ENCODE assay signal across 8 cellular contexts in the genomic region with DNA sequence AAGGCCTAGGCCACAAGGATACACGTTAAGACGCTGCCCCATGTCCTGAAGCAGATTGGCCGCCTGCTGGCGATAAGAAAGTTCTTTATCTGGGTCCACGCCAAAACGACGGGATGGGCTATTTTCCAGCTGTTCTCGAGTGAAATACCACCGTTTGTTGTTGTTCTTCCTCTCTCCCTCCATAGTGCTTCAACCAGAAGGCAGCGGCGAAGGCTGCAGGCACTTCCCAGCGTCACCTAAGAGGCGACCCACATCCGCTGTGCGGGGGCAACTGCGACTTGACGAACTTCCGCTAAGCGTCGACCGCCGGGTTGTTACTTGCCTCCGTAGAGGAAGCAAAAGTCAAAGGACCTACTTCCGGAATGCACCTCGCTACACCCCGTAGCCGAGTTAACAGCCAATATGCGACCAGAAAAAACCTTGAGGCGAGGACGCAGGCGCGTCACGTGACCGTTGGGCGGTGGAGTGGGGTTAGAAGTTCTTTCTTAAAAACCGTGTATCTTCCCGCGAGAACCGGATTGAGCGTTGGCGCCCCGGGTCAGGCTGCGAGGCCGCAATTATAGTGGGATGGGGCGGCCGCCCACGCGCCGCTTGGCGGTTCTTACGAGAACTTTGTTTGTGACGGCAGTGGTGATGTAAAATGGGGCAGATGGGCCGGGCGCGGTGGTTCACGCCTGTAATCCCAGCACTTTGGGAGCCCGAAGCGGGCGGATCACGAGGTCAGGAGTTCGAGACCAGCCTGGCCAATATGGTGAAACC. TPM values are rescaled to one million over a fixed set of nuclear protein-coding genes. Genes with fewer than 3 reads are reported as not detected.
DNase-seq lines count a peak whose midpoint lies in the region; ATAC-seq and TF ChIP-seq lines count a peak whose summit lies in the region.

Gene CCNT1 (minus strand): TSS at position 215 of the 759 bp plus-strand sequence. CDS start 32 bp downstream, at position 183.

- H3K4me1 ChIP-seq in OCI-LY1 (ENCODE audit: insufficient read depth, low read length, severe bottlenecking), result peaks cover 26% of the 10 kb centered on the region
- peaks cover 17% of the 10 kb centered on the region for H3K4me1 ChIP-seq in mesodermal cell (ENCODE audit: control insufficient read depth, insufficient read depth, low read length, poor library complexity, severe bottlenecking)

- H3K9me2 ChIP-seq in OCI-LY1 (ENCODE audit: low read depth, low read length), result no peaks in the 10 kb centered on the region

- no peaks in the 10 kb centered on the region; the same call in 1 of the 2 replicates for H3F3A ChIP-seq in OCI-LY1 (ENCODE audit: insufficient read depth, low read length)

- DNase-seq in DMS 273 (lab: John Stamatoyannopoulos, UW; ENCODE audit: unreplicated experiment) (peak; percentile 99), HuH-7 (ENCODE audit: low spot score) (peak; percentile 100)
- peak; percentile 98 for DNase-seq in activated CD8-positive, alpha-beta memory T cell treated with anti-CD3 and anti-CD28 coated beads, Interleukin-2, amount 50 U/mL, for 4 hours
- peak; percentile 99 to 100 for DNase-seq in stimulated activated CD8-positive, alpha-beta memory T cell treated with anti-CD3 and anti-CD28 coated beads, Interleukin-15, amount 100 ng/mL, for 4 hours (ENCODE audit: low read depth in 2 of 2)

- H3K9me3 ChIP-seq in OCI-LY1 (ENCODE audit: low read length) (0 out of 2 replicates have a peak, but pooled peaks cover 4% of the 10 kb centered on the region), mesodermal cell (ENCODE audit: control insufficient read depth, low read length) (peaks cover 20% of the 10 kb centered on the region)

- H4K20me1 ChIP-seq in OCI-LY1 (ENCODE audit: insufficient read depth, low read length), result no peaks in the 10 kb centered on the region

- TF ChIP-seq CTCF in OCI-LY1 (IDR thresholded peaks at IDR 0.05; ENCODE audit: low read length), result no peak; the same call in 1 of the 2 replicates

- in situ Hi-C loops in endometrial microvascular endothelial cells (cut with HindIII; ENCODE audit: inconsistent ontology term, low pct_unique_long_range_greater_than_20kb, low sequenced_read_pairs), result no loop called here

- 0 to 1% methylated on average over 37 to 51 of the region's 61 CpGs for WGBS in mesodermal cell (ENCODE audit: insufficient coverage in 2 of 2), 2 experiments

- peak within 1 kb of the TSS; percentile 51; the same call in 1 of the 2 replicates for H2AFZ ChIP-seq in OCI-LY1 (ENCODE audit: low read length)

- H3K79me2 ChIP-seq in OCI-LY1 (ENCODE audit: insufficient read depth, low read length), result peaks cover 37% of the 10 kb centered on the region

- H3K27me3 ChIP-seq in OCI-LY1 (ENCODE audit: insufficient read depth, low read length), result no peaks in the 10 kb centered on the region

- peaks cover 29% of the 10 kb centered on the region for H3K36me3 ChIP-seq in OCI-LY1 (ENCODE audit: insufficient read depth, low read length)
- peaks cover 39% of the 10 kb centered on the region for H3K36me3 ChIP-seq in mesodermal cell (ENCODE audit: control insufficient read depth, insufficient read depth, low read length)

- H3K4me3 ChIP-seq in OCI-LY1 (ENCODE audit: low read depth, low read length, poor library complexity, severe bottlenecking) (peak within 1 kb of the TSS; percentile 85), mesodermal cell (ENCODE audit: extremely low read depth, insufficient read depth, low read length, poor library complexity, severe bottlenecking) (peak within 1 kb of the TSS; percentile 79)

- H3K27ac ChIP-seq in OCI-LY1 (ENCODE audit: low read depth, low read length, poor library complexity, severe bottlenecking) (peak within 1 kb of the TSS; percentile 75), mesodermal cell (ENCODE audit: low read depth, low read length, severe bottlenecking) (peak within 1 kb of the TSS; percentile 97)

- peak; percentile 95 for ATAC-seq in GM21515 (IDR thresholded peaks at IDR 0.05; ENCODE audit: unreplicated experiment)

- H3K9ac ChIP-seq in OCI-LY1 (ENCODE audit: low read length), result peak within 1 kb of the TSS; percentile 91

- H3K4me2 ChIP-seq in OCI-LY1 (ENCODE audit: low read length), result peak within 1 kb of the TSS; percentile 84

RNA-seq across cellular contexts. Expression of gene CCNT1, which starts in this region (rescaled TPM):
- 14.6 TPM for total RNA-seq in endometrial microvascular endothelial cells (ENCODE audit: inconsistent ontology term)
- 27.9 TPM for polyA plus RNA-seq in mesodermal cell (2013, experiment 1 of 2)
- 24.1 TPM for polyA plus RNA-seq in mesodermal cell (2013, experiment 2 of 2)

Comparison
In these comparisons a context has a peak if more than half of its experiments do, and no peak if none do; other contexts are left out.
1. Peak in every context shown above with its lines: DNase-seq, ATAC-seq, H3K4me3 ChIP-seq and H3K27ac ChIP-seq.